27 cellular contexts compared by ENCODE assay signal in the genomic region with DNA sequence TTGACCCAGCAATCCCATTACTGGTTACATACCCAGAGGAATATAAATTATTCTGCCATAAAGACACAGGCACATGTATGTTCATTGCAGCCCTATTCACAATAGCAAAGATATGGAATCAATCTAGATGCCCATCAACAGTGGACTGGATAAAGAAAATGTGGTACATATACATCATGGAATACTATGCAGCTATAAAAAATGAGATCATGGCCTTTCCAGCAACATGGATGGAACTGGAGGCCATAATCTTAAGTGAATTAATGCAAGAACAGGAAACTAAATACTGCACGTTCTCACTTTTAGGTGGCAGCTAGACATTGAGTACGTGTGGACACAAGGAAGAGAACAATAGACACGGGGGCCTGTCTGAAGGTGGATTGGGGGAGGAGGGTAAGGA. TPM values are rescaled to one million over a fixed set of nuclear protein-coding genes. Genes with fewer than 3 reads are reported as not detected.
"Had no signal": no experiment of that assay in that cellular context is flagged by ENCODE, and none has a peak within 500 bp of the region (broad histone marks: within the 10 kb centered on the region; RNA-seq: fewer than 3 reads in every experiment).

No MANE protein-coding gene starts in this region.

- H3K9me3 ChIP-seq: ovary, psoas muscle, right lobe of liver, sigmoid colon, stomach, thoracic aorta, thyroid gland, tibial nerve, upper lobe of left lung, vagina had no signal

- H3K4me2 ChIP-seq: neural progenitor cell had no signal

- ATAC-seq: natural killer cell; psoas muscle; right cardiac atrium; right lobe of liver; stimulated activated effector memory CD8-positive, alpha-beta T cell treated with anti-CD3 and anti-CD28 coated beads, Interleukin-12 subunit alpha, Interleukin-12 subunit beta, amount 100 ng/mL, for 72 hours; stimulated activated naive B cell treated with anti-CD40 and anti-IgM and Interleukin-4, amounts not matched to agents 10 μg/mL and 1 μg/mL and 100 μg/mL, for 72 hours had no signal

- FAIRE-seq: small intestine, urothelium cell line had no signal

- H3K36me3 ChIP-seq: neural progenitor cell, ovary, right lobe of liver, sigmoid colon, stomach, thoracic aorta, thyroid gland, tibial nerve, upper lobe of left lung, vagina had no signal

- H3K9ac ChIP-seq: neural progenitor cell, parathyroid adenoma had no signal

- H3K4me1 ChIP-seq: right lobe of liver, sigmoid colon, stomach, thyroid gland, tibial nerve, upper lobe of left lung, vagina had no signal

- H3K27me3 ChIP-seq: neural progenitor cell, ovary, right lobe of liver, sigmoid colon, stomach, thyroid gland, tibial nerve, upper lobe of left lung, vagina had no signal

- DNase-seq: natural killer cell; occipital lobe; ovary; posterior cingulate gyrus; psoas muscle; right cardiac atrium; right lobe of liver; sigmoid colon; small intestine; stimulated activated CD4-positive, alpha-beta T cell treated with anti-CD3 and anti-CD28 coated beads, Interleukin-15, amount 100 ng/mL, for 24 hours; stimulated activated CD4-positive, alpha-beta T cell treated with anti-CD3 and anti-CD28 coated beads, Interleukin-2, amount 100 ng/mL, for 24 hours; stimulated activated CD4-positive, alpha-beta T cell treated with anti-CD3 and anti-CD28 coated beads, Interleukin-2, amount 100 ng/mL, for 48 hours; stimulated activated CD4-positive, alpha-beta T cell treated with anti-CD3 and anti-CD28 coated beads, Interleukin-4, amount 100 ng/mL, for 24 hours; stimulated activated naive B cell treated with anti-CD40 and anti-IgM and Interleukin-4, amounts not matched to agents 10 μg/mL and 1 μg/mL and 100 μg/mL, for 72 hours; stimulated activated naive CD4-positive, alpha-beta T cell treated with Interleukin-2 at 50 U/mL for 16 hours; stomach; thyroid gland; trophoblast cell; upper lobe of left lung had no signal

- H3K79me2 ChIP-seq: parathyroid adenoma had no signal

- H3K27ac ChIP-seq: neural progenitor cell, ovary, parathyroid adenoma, psoas muscle, right lobe of liver, sigmoid colon, stomach, thoracic aorta, thyroid gland, tibial nerve, upper lobe of left lung, vagina had no signal

- H3K4me3 ChIP-seq: neural progenitor cell, ovary, psoas muscle, right lobe of liver, sigmoid colon, stomach, thoracic aorta, thyroid gland, tibial nerve, upper lobe of left lung, vagina had no signal

- H2AFZ ChIP-seq: neural progenitor cell, parathyroid adenoma had no signal

RNA-seq across cellular contexts. Expression of gene WNT11, which starts 15.1 kb away (rescaled TPM):
- total RNA-seq: renal cortical epithelial cell had no signal
